In the genomic region with DNA sequence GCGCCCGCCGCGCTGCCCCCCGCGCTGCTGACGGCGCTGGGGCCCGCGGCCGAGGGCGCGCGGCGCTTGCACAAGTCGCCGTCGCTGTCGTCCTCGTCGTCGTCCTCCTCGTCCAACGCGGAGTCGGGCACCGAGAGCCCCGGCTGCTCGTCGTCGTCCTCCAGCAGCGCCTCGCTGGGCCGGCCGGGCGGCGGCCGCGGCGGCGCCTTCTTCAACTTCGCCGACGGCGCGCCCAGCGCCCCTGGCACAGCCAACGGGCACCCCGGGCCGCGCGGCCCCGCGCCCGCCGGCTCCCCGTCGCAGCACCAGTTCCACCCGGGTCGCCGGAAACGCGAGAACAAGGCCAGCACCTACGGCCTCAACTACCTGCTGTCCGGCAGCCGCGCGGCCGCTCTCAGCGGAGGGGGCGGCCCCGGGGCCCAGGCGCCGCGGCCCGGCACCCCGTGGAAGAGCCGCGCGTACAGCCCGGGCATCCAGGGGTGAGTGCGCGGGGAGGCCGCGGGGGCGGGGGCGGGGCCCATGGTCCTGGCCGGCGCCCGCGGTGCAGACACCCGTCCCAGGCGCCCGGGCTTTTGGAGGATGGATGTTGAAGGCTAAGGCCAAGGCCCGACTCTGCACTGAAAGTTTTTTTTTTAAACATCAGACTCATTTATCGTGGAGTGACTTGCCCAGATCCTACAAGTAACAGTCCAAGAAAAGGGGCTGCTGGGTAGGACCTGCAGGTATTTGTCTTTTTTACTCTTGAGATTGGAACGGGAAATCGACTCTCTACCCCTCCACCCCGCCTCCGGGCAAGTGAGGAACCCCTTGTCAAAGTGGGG, we compare ENCODE assay signal across 8 cellular contexts. TPM values are rescaled to one million over a fixed set of nuclear protein-coding genes. Genes with fewer than 3 reads are reported as not detected.
A peak's percentile ranks its signal among the peaks of the same experiment; 100 is the strongest.
DNase-seq lines count a peak whose midpoint lies in the region; ATAC-seq and TF ChIP-seq lines count a peak whose summit lies in the region.

No MANE protein-coding gene starts in this region.

- no peak for TF ChIP-seq POLR2A in uterus (IDR thresholded peaks at IDR 0.05)

- intact Hi-C loops in colonic mucosa (cut with DNase I), result loop anchor here (10.0 kb wide), 1 partner anchor 1290 kb away; the partner anchor contains the start of gene ICE1
- intact Hi-C loops in uterus (cut with DNase I; ENCODE audit: low total_unique reads), result loop anchor here (5.0 kb wide), 1 partner anchor 82 kb away; the partner anchor contains the start of genes NSUN2 and SRD5A1

- DNase-seq in activated gamma-delta T cell (lab: John Stamatoyannopoulos, UW), result peak; percentile 30
- no peak for DNase-seq in activated gamma-delta T cell treated with Interleukin-2 at 50 U/mL for 16 hours
- DNase-seq in SW480 (ENCODE audit: low spot score), result peak; percentile 31
- peak; percentile 45 for DNase-seq in colonic mucosa
- no peak for DNase-seq in uterus
- DNase-seq in NCI-H510A treated with DMSO at 0.1 percent for 48 hours (lab: John Stamatoyannopoulos, UW), result no peak

- WGBS in mesodermal cell (ENCODE audit: insufficient coverage in 2 of 2), 2 experiments, result 0% methylated on average over 66 to 72 of the region's 100 CpGs

- H3K9ac ChIP-seq in colonic mucosa (ENCODE audit: low read depth in 2 of 2, low read length in 2 of 2), result peak overlapping the region; percentile 51 to 69

- TF ChIP-seq CTCF in colonic mucosa (IDR thresholded peaks at IDR 0.05), result no peak
- TF ChIP-seq CTCF in uterus (IDR thresholded peaks at IDR 0.05), result no peak

- H3K27me3 ChIP-seq in colonic mucosa, result no peaks in the 10 kb centered on the region
- H3K27me3 ChIP-seq in uterus, result no peaks in the 10 kb centered on the region

- H3K27ac ChIP-seq in colonic mucosa (peak overlapping the region; percentile 22), mesodermal cell (ENCODE audit: low read depth, low read length, severe bottlenecking) (no peak overlapping the region), uterus (peak overlapping the region; percentile 80 to 97)

- H3K9me3 ChIP-seq in colonic mucosa (no peaks in the 10 kb centered on the region), mesodermal cell (ENCODE audit: control insufficient read depth, low read length) (no peaks in the 10 kb centered on the region), uterus (no peaks in the 10 kb centered on the region)

- ATAC-seq in GM19455 (IDR thresholded peaks at IDR 0.05; ENCODE audit: unreplicated experiment), result no peak

- peaks cover 9% of the 10 kb centered on the region for H3K4me1 ChIP-seq in colonic mucosa
- peaks cover 18% of the 10 kb centered on the region for H3K4me1 ChIP-seq in mesodermal cell (ENCODE audit: control insufficient read depth, insufficient read depth, low read length, poor library complexity, severe bottlenecking)
- peaks cover 3 to 13% of the 10 kb centered on the region in 2 donors for H3K4me1 ChIP-seq in uterus

- no peaks in the 10 kb centered on the region for H3K36me3 ChIP-seq in colonic mucosa
- H3K36me3 ChIP-seq in mesodermal cell (ENCODE audit: control insufficient read depth, insufficient read depth, low read length), result peaks cover 30% of the 10 kb centered on the region
- H3K36me3 ChIP-seq in uterus, result no peaks in the 10 kb centered on the region

- H3K4me3 ChIP-seq in colonic mucosa, result peak overlapping the region; percentile 49
- peak overlapping the region; percentile 54 for H3K4me3 ChIP-seq in mesodermal cell (ENCODE audit: extremely low read depth, insufficient read depth, low read length, poor library complexity, severe bottlenecking)
- peak overlapping the region; percentile 37 to 68 for H3K4me3 ChIP-seq in uterus

RNA-seq across cellular contexts. Expression of gene TENT4A, which starts 1.2 kb away (rescaled TPM):
- 10 to 100 TPM; 17.1 to 21.9 TPM for total RNA-seq in colonic mucosa
- polyA plus RNA-seq in mesodermal cell (2013, experiment 1 of 2), result 19.0 TPM
- 22.3 TPM for polyA plus RNA-seq in mesodermal cell (2013, experiment 2 of 2)
- total RNA-seq in uterus, result 10 to 100 TPM; 14.1 to 43.3 (median 27.2) TPM

Comparison
In these comparisons a context has a peak if more than half of its experiments do, and no peak if none do; other contexts are left out.
1. DNase-seq: peak in activated gamma-delta T cell (single experiment), SW480 (single experiment) and colonic mucosa (single experiment); none in activated gamma-delta T cell treated with Interleukin-2 at 50 U/mL for 16 hours (single experiment), uterus (0 of 2) and NCI-H510A treated with DMSO at 0.1 percent for 48 hours (single experiment).
2. Peak in every context shown above with its lines, with median percentiles within 50 percentile points of each other: H3K4me3 ChIP-seq.